In the genomic region with DNA sequence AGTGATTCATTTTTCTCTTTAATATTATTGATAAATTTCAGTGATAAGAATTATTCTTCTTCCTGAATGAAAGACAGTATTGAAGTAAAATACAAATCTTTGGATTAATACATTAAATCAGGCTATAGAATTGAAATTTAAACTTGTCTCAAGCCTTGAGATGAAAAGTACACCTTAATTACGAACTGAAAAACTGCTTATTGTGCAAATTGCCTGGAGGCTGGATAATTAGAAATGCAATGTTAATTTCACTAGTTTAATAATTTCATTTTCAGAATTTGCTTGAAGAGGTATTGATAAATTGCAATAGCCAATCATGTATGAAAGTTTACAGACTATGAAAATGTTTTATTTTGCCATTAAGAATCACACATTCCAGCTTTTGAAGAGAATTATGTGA, we compare ENCODE assay signal across 2 cellular contexts.
TF ChIP-seq lines count a peak whose summit lies in the region.

No MANE protein-coding gene starts in this region.

TF ChIP-seq in HepG2, 621 proteins besides CTCF, POLR2A, EP300 and RAD21:
- TF ChIP-seq MAFK (conservative IDR thresholded peaks at IDR 0.05 in 1 of 2, IDR thresholded peaks at IDR 0.05 in 1 of 2; ENCODE audit: low read length in 2 of 2) (peak; percentile 66 to 82), TGIF2 (CRISPR knock-in tag; IDR thresholded peaks at IDR 0.05) (no peak), MAFF (IDR thresholded peaks at IDR 0.05; ENCODE audit: low read depth, low read length) (peak; percentile 65), RFXANK (CRISPR knock-in tag; IDR thresholded peaks at IDR 0.05) (no peak), ZNF350 (CRISPR knock-in tag; IDR thresholded peaks at IDR 0.05; ENCODE audit: borderline replicate concordance, low read depth) (no peak)
- TF ChIP-seq, protein P1, sequence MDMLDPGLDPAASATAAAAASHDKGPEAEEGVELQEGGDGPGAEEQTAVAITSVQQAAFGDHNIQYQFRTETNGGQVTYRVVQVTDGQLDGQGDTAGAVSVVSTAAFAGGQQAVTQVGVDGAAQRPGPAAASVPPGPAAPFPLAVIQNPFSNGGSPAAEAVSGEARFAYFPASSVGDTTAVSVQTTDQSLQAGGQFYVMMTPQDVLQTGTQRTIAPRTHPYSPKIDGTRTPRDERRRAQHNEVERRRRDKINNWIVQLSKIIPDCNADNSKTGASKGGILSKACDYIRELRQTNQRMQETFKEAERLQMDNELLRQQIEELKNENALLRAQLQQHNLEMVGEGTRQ (IDR thresholded peaks at IDR 0.05; ENCODE audit: low read depth, low read length): no peak
- TF ChIP-seq, protein P1 (CRISPR knock-in tag; IDR thresholded peaks at IDR 0.05; ENCODE audit: borderline replicate concordance): no peak
TF ChIP-seq in HepG2: peak in this region for 2.

TF ChIP-seq in K562, 482 proteins besides CTCF, POLR2A, EP300 and RAD21:
- TF ChIP-seq ZNF197 (CRISPR knock-in tag; IDR thresholded peaks at IDR 0.05; ENCODE audit: low read depth): no peak
- TF ChIP-seq MAFG (tag; conservative IDR thresholded peaks at IDR 0.05): 0 out of 2 replicates have a peak, but pooled peaks have one; percentile 35
- TF ChIP-seq, protein P2, sequence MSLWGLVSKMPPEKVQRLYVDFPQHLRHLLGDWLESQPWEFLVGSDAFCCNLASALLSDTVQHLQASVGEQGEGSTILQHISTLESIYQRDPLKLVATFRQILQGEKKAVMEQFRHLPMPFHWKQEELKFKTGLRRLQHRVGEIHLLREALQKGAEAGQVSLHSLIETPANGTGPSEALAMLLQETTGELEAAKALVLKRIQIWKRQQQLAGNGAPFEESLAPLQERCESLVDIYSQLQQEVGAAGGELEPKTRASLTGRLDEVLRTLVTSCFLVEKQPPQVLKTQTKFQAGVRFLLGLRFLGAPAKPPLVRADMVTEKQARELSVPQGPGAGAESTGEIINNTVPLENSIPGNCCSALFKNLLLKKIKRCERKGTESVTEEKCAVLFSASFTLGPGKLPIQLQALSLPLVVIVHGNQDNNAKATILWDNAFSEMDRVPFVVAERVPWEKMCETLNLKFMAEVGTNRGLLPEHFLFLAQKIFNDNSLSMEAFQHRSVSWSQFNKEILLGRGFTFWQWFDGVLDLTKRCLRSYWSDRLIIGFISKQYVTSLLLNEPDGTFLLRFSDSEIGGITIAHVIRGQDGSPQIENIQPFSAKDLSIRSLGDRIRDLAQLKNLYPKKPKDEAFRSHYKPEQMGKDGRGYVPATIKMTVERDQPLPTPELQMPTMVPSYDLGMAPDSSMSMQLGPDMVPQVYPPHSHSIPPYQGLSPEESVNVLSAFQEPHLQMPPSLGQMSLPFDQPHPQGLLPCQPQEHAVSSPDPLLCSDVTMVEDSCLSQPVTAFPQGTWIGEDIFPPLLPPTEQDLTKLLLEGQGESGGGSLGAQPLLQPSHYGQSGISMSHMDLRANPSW (CRISPR knock-in tag; IDR thresholded peaks at IDR 0.05): no peak
- no peak for TF ChIP-seq POLR2B (IDR thresholded peaks at IDR 0.05; ENCODE audit: low read depth, partially characterized antibody)
- TF ChIP-seq ZNF316 (IDR thresholded peaks at IDR 0.05): peak; percentile 61
- TF ChIP-seq PHB2 (IDR thresholded peaks at IDR 0.05; ENCODE audit: low read depth): no peak
- no peak for TF ChIP-seq RBM14 (IDR thresholded peaks at IDR 0.05; ENCODE audit: borderline replicate concordance, insufficient read depth, low read depth, low read length)
- TF ChIP-seq MAFK (IDR thresholded peaks at IDR 0.05; ENCODE audit: low read length): peak; percentile 36; the same call in 1 of the 2 replicates
- no peak for TF ChIP-seq CREBBP (IDR thresholded peaks at IDR 0.05; ENCODE audit: low read depth, low read length)
- TF ChIP-seq SMARCA5 (IDR thresholded peaks at IDR 0.05): no peak
- peak; percentile 36; the same call in 1 of the 2 replicates for TF ChIP-seq C11orf30 (IDR thresholded peaks at IDR 0.05; ENCODE audit: low read depth)
- TF ChIP-seq ZNF444 (CRISPR knock-in tag; IDR thresholded peaks at IDR 0.05): no peak
- TF ChIP-seq ZSCAN32 (CRISPR knock-in tag; IDR thresholded peaks at IDR 0.05): no peak
- TF ChIP-seq MAFF (IDR thresholded peaks at IDR 0.05; ENCODE audit: low read length): peak; percentile 51
- no peak for TF ChIP-seq IFI16 (CRISPR knock-in tag; IDR thresholded peaks at IDR 0.05)
